ENCODE assay signal across 17 cellular contexts in the genomic region with DNA sequence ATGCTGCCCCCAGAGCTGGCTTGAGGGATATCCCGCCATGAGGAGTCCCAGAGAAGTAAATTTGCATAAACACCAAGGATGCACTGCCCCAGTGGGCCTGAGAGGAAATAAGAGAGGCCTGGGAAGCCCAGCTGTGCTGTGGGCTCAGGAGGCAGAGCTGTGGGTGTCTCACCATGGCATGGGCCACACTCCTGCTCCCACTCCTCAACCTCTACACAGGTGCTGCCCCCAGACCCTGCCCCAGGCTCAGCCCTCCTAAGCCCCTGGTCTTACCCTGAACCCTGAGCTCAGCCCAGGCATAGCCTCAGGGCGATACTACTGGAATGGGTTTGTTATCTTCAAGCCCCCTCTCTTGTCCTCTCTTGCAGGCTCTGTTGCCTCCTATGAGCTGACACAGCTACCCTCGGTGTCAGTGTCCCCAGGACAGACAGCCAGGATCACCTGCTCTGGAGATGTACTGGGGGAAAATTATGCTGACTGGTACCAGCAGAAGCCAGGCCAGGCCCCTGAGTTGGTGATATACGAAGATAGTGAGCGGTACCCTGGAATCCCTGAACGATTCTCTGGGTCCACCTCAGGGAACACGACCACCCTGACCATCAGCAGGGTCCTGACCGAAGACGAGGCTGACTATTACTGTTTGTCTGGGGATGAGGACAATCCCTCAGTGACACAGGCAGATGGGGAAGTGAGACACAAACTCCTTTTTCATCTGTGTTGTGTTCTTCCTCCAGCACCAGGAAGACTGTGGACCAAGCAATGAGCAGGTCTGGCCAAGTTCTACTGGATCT. TPM values are rescaled to one million over a fixed set of nuclear protein-coding genes. Genes with fewer than 3 reads are reported as not detected.
DNase-seq lines count a peak whose midpoint lies in the region; ATAC-seq and TF ChIP-seq lines count a peak whose summit lies in the region.
"Had no signal": no experiment of that assay in that cellular context is flagged by ENCODE, and none has a peak within 500 bp of the region (broad histone marks: within the 10 kb centered on the region; RNA-seq: fewer than 3 reads in every experiment).

No MANE protein-coding gene starts in this region.

- no peaks in the 10 kb centered on the region for H3K27me3 Mint-ChIP-seq in CD8-positive, alpha-beta T cell (ENCODE audit: low read depth)
- peaks cover 8% of the 10 kb centered on the region for H3K27me3 Mint-ChIP-seq in activated CD4-positive, alpha-beta T cell treated with anti-CD3 and anti-CD28 coated beads, Interleukin-2, amount 10 ng/mL, durations not matched to agents 24 days and 14 days

- no peak for ATAC-seq in CD8-positive, alpha-beta T cell
- ATAC-seq in sciatic nerve (no peak), HG03139 (IDR thresholded peaks at IDR 0.05; ENCODE audit: unreplicated experiment) (no peak)
- ATAC-seq: SK-N-SH treated with all-trans-retinoic acid at 6 μM for 48 hours had no signal

- TF ChIP-seq CTCF in CD8-positive, alpha-beta T cell (IDR thresholded peaks at IDR 0.05): no peak
- no peak for TF ChIP-seq CTCF in coronary artery (IDR thresholded peaks at IDR 0.05)

- intact Hi-C loops in CD8-positive, alpha-beta T cell (cut with DNase I, micrococcal nuclease): no loop called here
- intact Hi-C loops in sciatic nerve (cut with DNase I): no loop called here
- intact Hi-C loops in activated CD4-positive, alpha-beta T cell treated with anti-CD3 and anti-CD28 coated beads, Interleukin-2, amount 10 ng/mL, durations not matched to agents 24 days and 14 days (cut with micrococcal nuclease): no loop called here

- no peaks in the 10 kb centered on the region for H3K9me3 ChIP-seq in CD8-positive, alpha-beta T cell (ENCODE audit: low read length)
- H3K9me3 ChIP-seq: HAP-1, Peyer's patch had no signal

- CTCF ChIA-PET in CD8-positive, alpha-beta T cell (lab: Charles Lee): interaction anchor here (0.6 to 6.1 kb wide), 9 partner anchors 8 to 251 kb away, joined by 3 to 137 read pairs (median 6); partner anchors contain the start of gene IGLL5

- H3K36me3 Mint-ChIP-seq in CD8-positive, alpha-beta T cell: no peaks in the 10 kb centered on the region
- no peaks in the 10 kb centered on the region for H3K36me3 Mint-ChIP-seq in activated CD4-positive, alpha-beta T cell treated with anti-CD3 and anti-CD28 coated beads, Interleukin-2, amount 10 ng/mL, durations not matched to agents 24 days and 14 days (ENCODE audit: low read depth)

- H3K27ac ChIP-seq in CD8-positive, alpha-beta T cell (ENCODE audit: low read depth, low read length): no peak overlapping the region
- no peak overlapping the region for H3K27ac ChIP-seq in coronary artery
- H3K27ac ChIP-seq: C4-2B, Peyer's patch had no signal

- no peaks in the 10 kb centered on the region for H3K9me3 Mint-ChIP-seq in CD8-positive, alpha-beta T cell
- H3K9me3 Mint-ChIP-seq in activated CD4-positive, alpha-beta T cell treated with anti-CD3 and anti-CD28 coated beads, Interleukin-2, amount 10 ng/mL, durations not matched to agents 24 days and 14 days: no peaks in the 10 kb centered on the region

- peak overlapping the region; percentile 6 for H3K27ac Mint-ChIP-seq in CD8-positive, alpha-beta T cell
- no peak overlapping the region for H3K27ac Mint-ChIP-seq in activated CD4-positive, alpha-beta T cell treated with anti-CD3 and anti-CD28 coated beads, Interleukin-2, amount 10 ng/mL, durations not matched to agents 24 days and 14 days

- peak in 1 of 7 experiments; percentile 35 for DNase-seq in CD8-positive, alpha-beta T cell
- DNase-seq in LHCN-M2 (ENCODE audit: low read depth) (peak; percentile 26), coronary artery (ENCODE audit: low spot score) (peak; percentile 22), sciatic nerve (ENCODE audit: low spot score) (peak; percentile 25), pons (ENCODE audit: low spot score) (no peak)
- no peak for DNase-seq in activated CD4-positive, alpha-beta T cell treated with anti-CD3 and anti-CD28 coated beads, Interleukin-2, amount 10 ng/mL, durations not matched to agents 24 days and 14 days
- DNase-seq in activated CD4-positive, alpha-beta T cell treated with anti-CD3 and anti-CD28 coated beads for 1 hour: no peak
- DNase-seq: COR-L47, NCI-H1092, NCI-H2107, SHP77 had no signal

- H3K4me1 Mint-ChIP-seq in CD8-positive, alpha-beta T cell (ENCODE audit: low read depth): no peaks in the 10 kb centered on the region
- no peaks in the 10 kb centered on the region for H3K4me1 Mint-ChIP-seq in activated CD4-positive, alpha-beta T cell treated with anti-CD3 and anti-CD28 coated beads, Interleukin-2, amount 10 ng/mL, durations not matched to agents 24 days and 14 days

- no peaks in the 10 kb centered on the region for H3K27me3 ChIP-seq in CD8-positive, alpha-beta T cell (ENCODE audit: insufficient read depth, low read length)
- H3K27me3 ChIP-seq: Peyer's patch had no signal

- no peaks in the 10 kb centered on the region for H3K36me3 ChIP-seq in CD8-positive, alpha-beta T cell (ENCODE audit: insufficient read depth, low read length)
- H3K36me3 ChIP-seq: HAP-1, Peyer's patch had no signal

- POLR2A ChIA-PET in CD8-positive, alpha-beta T cell (lab: Charles Lee): no interaction called here

- H3K4me3 ChIP-seq in CD8-positive, alpha-beta T cell (ENCODE audit: low read depth, low read length): no peak overlapping the region
- no peak overlapping the region for H3K4me3 ChIP-seq in coronary artery
- H3K4me3 ChIP-seq: HAP-1, Peyer's patch had no signal

- H3K4me3 Mint-ChIP-seq in CD8-positive, alpha-beta T cell: no peak overlapping the region
- no peak overlapping the region for H3K4me3 Mint-ChIP-seq in activated CD4-positive, alpha-beta T cell treated with anti-CD3 and anti-CD28 coated beads, Interleukin-2, amount 10 ng/mL, durations not matched to agents 24 days and 14 days

- no peaks in the 10 kb centered on the region for H3K4me1 ChIP-seq in CD8-positive, alpha-beta T cell (ENCODE audit: insufficient read depth, low read length)
- H3K4me1 ChIP-seq: HAP-1 had no signal

RNA-seq across cellular contexts. Expression of gene GGTLC2, which starts 59.9 kb away (rescaled TPM):
- total RNA-seq in CD8-positive, alpha-beta T cell: not detected
- not detected in 2 replicates for total RNA-seq in LHCN-M2 (2014; rRNA removed)
- not detected for polyA plus RNA-seq in LHCN-M2 (2012)
- total RNA-seq in sciatic nerve: not detected
- not detected in 2 replicates for total RNA-seq in activated CD4-positive, alpha-beta T cell treated with anti-CD3 and anti-CD28 coated beads, Interleukin-2, amount 10 ng/mL, durations not matched to agents 24 days and 14 days
- total RNA-seq: M059J, Peyer's patch had no signal

Comparison
In these comparisons a context has a peak if more than half of its experiments do, and no peak if none do; other contexts are left out.
1. DNase-seq: peak in LHCN-M2 (single experiment), coronary artery (single experiment) and sciatic nerve (single experiment); none in activated CD4-positive, alpha-beta T cell treated with anti-CD3 and anti-CD28 coated beads, Interleukin-2, amount 10 ng/mL, durations not matched to agents 24 days and 14 days (single experiment), activated CD4-positive, alpha-beta T cell treated with anti-CD3 and anti-CD28 coated beads for 1 hour (single experiment) and pons (single experiment).